8 cellular contexts compared by ENCODE assay signal in genomic region chr2:68157402-68158133, GRCh38. TPM values are rescaled to one million over a fixed set of nuclear protein-coding genes. Genes with fewer than 3 reads are reported as not detected.
DNase-seq lines count a peak whose midpoint lies in the region; ATAC-seq and TF ChIP-seq lines count a peak whose summit lies in the region.

PNO1 (plus strand) TSS chr2:68157888; CDS start chr2:68157935, 47 bp downstream.

- H3K4me3 ChIP-seq in Jurkat, Clone E6-1 (ENCODE audit: low read length): peak within 1 kb of the TSS; percentile 90
- H3K4me3 ChIP-seq in PC-9 (peak within 1 kb of the TSS; percentile 87), epithelial cell of proximal tubule (ENCODE audit: low read depth, low read length) (peak within 1 kb of the TSS; percentile 85)

- intact Hi-C loops in PC-9 (cut with micrococcal nuclease; ENCODE audit: unreplicated experiment): loop anchor here (1.0 kb wide), 1 partner anchor 95 kb away; the partner anchor contains the start of gene PPP3R1

- H3K4me2 ChIP-seq in PC-9: peak within 1 kb of the TSS; percentile 93

- POLR2A ChIA-PET in PC-9 (lab: Charles Lee; ENCODE audit: unreplicated experiment): interaction anchor here (0.5 to 1.1 kb wide), 6 partner anchors 9 to 1723 kb away, joined by 3 to 15 read pairs (median 4); partner anchors contain the start of gene C1D

- TF ChIP-seq CTCF in PC-9 (conservative IDR thresholded peaks at IDR 0.05) (no peak), epithelial cell of proximal tubule (conservative IDR thresholded peaks at IDR 0.05; ENCODE audit: low read depth, low read length) (no peak)

- H3K27ac ChIP-seq in PC-9: peak within 1 kb of the TSS; percentile 69

- BruUV-seq in PC-9 (replicated peaks; lab: Mats Ljungman, UMichigan): no TSS peak

- H3K9me3 ChIP-seq in PC-9 (ENCODE audit: insufficient read depth, low read depth): no peaks in the 10 kb centered on the region

- no peaks in the 10 kb centered on the region for H3K27me3 ChIP-seq in PC-9 (ENCODE audit: insufficient read depth, low read depth)

- H3K36me3 ChIP-seq in PC-9 (ENCODE audit: low read depth): peaks cover 16% of the 10 kb centered on the region

- H2AFZ ChIP-seq in PC-9: peak within 1 kb of the TSS; percentile 93

- H3K4me1 ChIP-seq in PC-9 (replicated peaks; ENCODE audit: insufficient read depth): peaks cover 14% of the 10 kb centered on the region

- CTCF ChIA-PET in PC-9 (lab: Charles Lee): interaction anchor here (0.7 kb wide), 1 partner anchor 134 kb away, joined by 3 read pairs; no protein-coding TSS in a partner anchor

- no peaks in the 10 kb centered on the region; the same call in 1 of the 2 replicates for H4K20me1 ChIP-seq in PC-9 (ENCODE audit: insufficient read depth)

- DNase-seq in DMS153 (lab: John Stamatoyannopoulos, UW) (peak; percentile 87), PC-9 (peak; percentile 88 to 95), epithelial cell of proximal tubule (ENCODE audit: low read depth) (peak; percentile 85), mucosa of gallbladder (ENCODE audit: low spot score) (peak; percentile 95)
- DNase-seq in Jurkat, Clone E6-1 (ENCODE audit: low read depth, low spot score): peak; percentile 93
- peak; percentile 98 for DNase-seq in activated T-cell treated with anti-CD3 and anti-CD28 coated beads, Interleukin-2, amount 50 U/mL, for 1 hour
- peak; percentile 92 to 96 for DNase-seq in stimulated activated CD8-positive, alpha-beta memory T cell treated with anti-CD3 and anti-CD28 coated beads, Interleukin-4, amount 100 ng/mL, for 4 hours (ENCODE audit: low read depth in 2 of 2, low spot score in 1 of 2)

- H3K9me2 ChIP-seq in PC-9 (ENCODE audit: insufficient read depth): no peaks in the 10 kb centered on the region

- H3F3A ChIP-seq in PC-9 (ENCODE audit: insufficient read depth, low read depth): no peaks in the 10 kb centered on the region

- H3K79me2 ChIP-seq in PC-9 (ENCODE audit: low read depth): peaks cover 65% of the 10 kb centered on the region

- ATAC-seq in GM21619 (IDR thresholded peaks at IDR 0.05; ENCODE audit: unreplicated experiment): peak; percentile 92

RNA-seq across cellular contexts. Expression of gene PNO1, which starts in this region (rescaled TPM):
- 40.5 TPM for polyA plus RNA-seq in Jurkat, Clone E6-1 (2012; ENCODE audit: insufficient read depth, insufficient read length)
- total RNA-seq in PC-9 (2021): 11.2 and 17.8 TPM in 2 replicates
- total RNA-seq in epithelial cell of proximal tubule: 17.5 and 43.0 TPM in 2 replicates
- total RNA-seq in mucosa of gallbladder: 8.0 TPM

Comparison
In these comparisons a context has a peak if more than half of its experiments do, and no peak if none do; other contexts are left out.
1. Peak in every context shown above with its lines: DNase-seq, ATAC-seq, H3K4me3 ChIP-seq and H3K27ac ChIP-seq.